14 cellular contexts compared by ENCODE assay signal in genomic region chr15:93031103-93031464, GRCh38. TPM values are rescaled to one million over a fixed set of nuclear protein-coding genes. Genes with fewer than 3 reads are reported as not detected.
DNase-seq lines count a peak whose midpoint lies in the region; ATAC-seq, FAIRE-seq and TF ChIP-seq lines count a peak whose summit lies in the region.
"Had no signal": no experiment of that assay in that cellular context is flagged by ENCODE, and none has a peak within 500 bp of the region (broad histone marks: within the 10 kb centered on the region; RNA-seq: fewer than 3 reads in every experiment).

No MANE protein-coding gene starts in this region.

- CTCF ChIA-PET in A549 (lab: Yijun Ruan, JAX): interaction anchor here (1.0 to 11.4 kb wide), 18 partner anchors 8 to 1293 kb away, joined by 3 to 121 read pairs (median 4); no protein-coding TSS in a partner anchor

- no peak for TF ChIP-seq EP300 in A549 (IDR thresholded peaks at IDR 0.05)

- POLR2A ChIA-PET in A549 (lab: Yijun Ruan, JAX): no interaction called here

- in situ Hi-C loops in GM13976 (cut with MboI; ENCODE audit: low sequenced_read_pairs, unreplicated experiment): no loop called here

- no peak for FAIRE-seq in A549 (lab: Jason Lieb, UNC)
- FAIRE-seq: H54 had no signal

- DNase-seq in A549 (ENCODE audit: low read depth in 1 of 2, low spot score in 1 of 2): no peak
- DNase-seq in GM13976 (ENCODE audit: low spot score): peak; percentile 27
- peak; percentile 1 for DNase-seq in central memory CD4-positive, alpha-beta T cell
- DNase-seq in posterior vena cava (ENCODE audit: low spot score): peak; percentile 81
- DNase-seq in UCSD-AML1 (lab: John Stamatoyannopoulos, UW; ENCODE audit: unreplicated experiment): no peak
- no peak for DNase-seq in DMS53 treated with DMSO at 0.1 percent for 48 hours (lab: John Stamatoyannopoulos, UW; ENCODE audit: unreplicated experiment)
- no peak for DNase-seq in midbrain (lab: John Stamatoyannopoulos, UW)

- H3K4me1 ChIP-seq in A549: peaks cover 24% of the 10 kb centered on the region; the same call in 2 of the 3 replicates

- H3K4me2 ChIP-seq in A549: peak overlapping the region; percentile 61

- H3K27ac ChIP-seq in A549: peak overlapping the region in 1 of 2 experiments; percentile 42; a peak in 2 of 6 replicates
- H3K27ac ChIP-seq: HL-60, SJSA1 had no signal

- ATAC-seq in A549: peak in 1 of 2 experiments; percentile 3; a peak in 3 of 6 replicates
- ATAC-seq in GM21515 (IDR thresholded peaks at IDR 0.05; ENCODE audit: unreplicated experiment): no peak

- TF ChIP-seq CTCF in A549 (IDR thresholded peaks at IDR 0.05): no peak
- no peak for TF ChIP-seq CTCF in GM13976 (IDR thresholded peaks at IDR 0.05; ENCODE audit: borderline replicate concordance, control extremely low read depth, extremely low read depth, insufficient read depth, missing control alignments)

- no peaks in the 10 kb centered on the region for H3K9me3 ChIP-seq in A549
- H3K9me3 ChIP-seq: gastroesophageal sphincter, SJSA1 had no signal

- TF ChIP-seq POLR2A in A549 (IDR thresholded peaks at IDR 0.05; ENCODE audit: low read length): no peak

- intact Hi-C loops in posterior vena cava (cut with DNase I): loop anchor here in 1 of 2 donors (10.0 kb wide), 3 partner anchors 954 to 1284 kb away; no protein-coding TSS in a partner anchor

- TF ChIP-seq RAD21 in A549 (conservative IDR thresholded peaks at IDR 0.05 in 1 of 2, IDR thresholded peaks at IDR 0.05 in 1 of 2): no peak

- WGBS in A549 (ENCODE audit: missing lambda C conversion rate): 41% methylated on average over 9 of the region's 9 CpGs

- no peak overlapping the region for H3K4me3 ChIP-seq in A549
- H3K4me3 ChIP-seq: SJSA1 had no signal

TF ChIP-seq in A549, 52 proteins besides CTCF, POLR2A, EP300 and RAD21:
- no peak for TF ChIP-seq RFX5 (IDR thresholded peaks at IDR 0.05)
- no peak for TF ChIP-seq RARB (CRISPR knock-in tag; IDR thresholded peaks at IDR 0.05)
- TF ChIP-seq CHD4 (IDR thresholded peaks at IDR 0.05; ENCODE audit: borderline replicate concordance): no peak
- no peak for TF ChIP-seq USF2 (IDR thresholded peaks at IDR 0.05)
- no peak for TF ChIP-seq TFCP2L1 (CRISPR knock-in tag; IDR thresholded peaks at IDR 0.05)
- TF ChIP-seq KDM1A (IDR thresholded peaks at IDR 0.05; ENCODE audit: low read depth): no peak
- TF ChIP-seq ESRRA (IDR thresholded peaks at IDR 0.05; ENCODE audit: borderline replicate concordance, low read length): no peak
- no peak for TF ChIP-seq RNF2 (IDR thresholded peaks at IDR 0.05; ENCODE audit: borderline replicate concordance, low read depth)
- no peak for TF ChIP-seq HOXB13 (CRISPR knock-in tag; IDR thresholded peaks at IDR 0.05; ENCODE audit: low read depth)
- TF ChIP-seq, protein P1, sequence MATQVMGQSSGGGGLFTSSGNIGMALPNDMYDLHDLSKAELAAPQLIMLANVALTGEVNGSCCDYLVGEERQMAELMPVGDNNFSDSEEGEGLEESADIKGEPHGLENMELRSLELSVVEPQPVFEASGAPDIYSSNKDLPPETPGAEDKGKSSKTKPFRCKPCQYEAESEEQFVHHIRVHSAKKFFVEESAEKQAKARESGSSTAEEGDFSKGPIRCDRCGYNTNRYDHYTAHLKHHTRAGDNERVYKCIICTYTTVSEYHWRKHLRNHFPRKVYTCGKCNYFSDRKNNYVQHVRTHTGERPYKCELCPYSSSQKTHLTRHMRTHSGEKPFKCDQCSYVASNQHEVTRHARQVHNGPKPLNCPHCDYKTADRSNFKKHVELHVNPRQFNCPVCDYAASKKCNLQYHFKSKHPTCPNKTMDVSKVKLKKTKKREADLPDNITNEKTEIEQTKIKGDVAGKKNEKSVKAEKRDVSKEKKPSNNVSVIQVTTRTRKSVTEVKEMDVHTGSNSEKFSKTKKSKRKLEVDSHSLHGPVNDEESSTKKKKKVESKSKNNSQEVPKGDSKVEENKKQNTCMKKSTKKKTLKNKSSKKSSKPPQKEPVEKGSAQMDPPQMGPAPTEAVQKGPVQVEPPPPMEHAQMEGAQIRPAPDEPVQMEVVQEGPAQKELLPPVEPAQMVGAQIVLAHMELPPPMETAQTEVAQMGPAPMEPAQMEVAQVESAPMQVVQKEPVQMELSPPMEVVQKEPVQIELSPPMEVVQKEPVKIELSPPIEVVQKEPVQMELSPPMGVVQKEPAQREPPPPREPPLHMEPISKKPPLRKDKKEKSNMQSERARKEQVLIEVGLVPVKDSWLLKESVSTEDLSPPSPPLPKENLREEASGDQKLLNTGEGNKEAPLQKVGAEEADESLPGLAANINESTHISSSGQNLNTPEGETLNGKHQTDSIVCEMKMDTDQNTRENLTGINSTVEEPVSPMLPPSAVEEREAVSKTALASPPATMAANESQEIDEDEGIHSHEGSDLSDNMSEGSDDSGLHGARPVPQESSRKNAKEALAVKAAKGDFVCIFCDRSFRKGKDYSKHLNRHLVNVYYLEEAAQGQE (IDR thresholded peaks at IDR 0.05): no peak
- TF ChIP-seq PBX3 (IDR thresholded peaks at IDR 0.05): no peak
- TF ChIP-seq HOXB5 (CRISPR knock-in tag; IDR thresholded peaks at IDR 0.05): no peak
- TF ChIP-seq HMGXB4 (CRISPR knock-in tag; IDR thresholded peaks at IDR 0.05; ENCODE audit: borderline replicate concordance): no peak
- TF ChIP-seq ZC3H11A (IDR thresholded peaks at IDR 0.05): no peak
- no peak for TF ChIP-seq CBX2 (IDR thresholded peaks at IDR 0.05; ENCODE audit: borderline replicate concordance, low read depth)
- no peak for TF ChIP-seq JUN (IDR thresholded peaks at IDR 0.05)
- TF ChIP-seq, protein P2, sequence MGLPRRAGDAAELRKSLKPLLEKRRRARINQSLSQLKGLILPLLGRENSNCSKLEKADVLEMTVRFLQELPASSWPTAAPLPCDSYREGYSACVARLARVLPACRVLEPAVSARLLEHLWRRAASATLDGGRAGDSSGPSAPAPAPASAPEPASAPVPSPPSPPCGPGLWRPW (IDR thresholded peaks at IDR 0.05): no peak

RNA-seq across cellular contexts. Expression of gene RGMA, which starts 57.9 kb away (rescaled TPM):
- polyA plus RNA-seq in A549 (2011; rRNA removed) (0.07 TPM in 1 of 2 replicates, not detected in the other), A549 (2017; fragmentation: RNase III; extraction: RNeasy Plus Mini Kit Qiagen cat#74134 plus additional on column Dnase treatment) (0.08 to 0.22 TPM (median 0.08 TPM) in 3 replicates)
- polyA plus RNA-seq in A549 (2012; cell fraction: cytosol; rRNA removed): 0.06 and 0.08 TPM in 2 replicates
- 0.14 and 0.20 TPM in 2 replicates for polyA plus RNA-seq in A549 (2012; cell fraction: nucleus; rRNA removed)
- polyA minus RNA-seq in A549 (2011; rRNA and poly(A)+ RNA removed): not detected in 2 replicates
- total RNA-seq in posterior vena cava: 10 to 100 TPM; 20.3 to 33.9 TPM
- total RNA-seq: activated CD8-positive, alpha-beta T cell treated with anti-CD3 and anti-CD28 coated beads for 36 hours; CD4-positive, alpha-beta T cell had no signal

Comparison
In these comparisons a context has a peak if more than half of its experiments do, and no peak if none do; other contexts are left out.
1. DNase-seq: peak in GM13976 (single experiment), central memory CD4-positive, alpha-beta T cell (single experiment) and posterior vena cava (single experiment); none in A549 (0 of 2), UCSD-AML1 (single experiment), DMS53 treated with DMSO at 0.1 percent for 48 hours (single experiment) and midbrain (single experiment).